In the genomic region with DNA sequence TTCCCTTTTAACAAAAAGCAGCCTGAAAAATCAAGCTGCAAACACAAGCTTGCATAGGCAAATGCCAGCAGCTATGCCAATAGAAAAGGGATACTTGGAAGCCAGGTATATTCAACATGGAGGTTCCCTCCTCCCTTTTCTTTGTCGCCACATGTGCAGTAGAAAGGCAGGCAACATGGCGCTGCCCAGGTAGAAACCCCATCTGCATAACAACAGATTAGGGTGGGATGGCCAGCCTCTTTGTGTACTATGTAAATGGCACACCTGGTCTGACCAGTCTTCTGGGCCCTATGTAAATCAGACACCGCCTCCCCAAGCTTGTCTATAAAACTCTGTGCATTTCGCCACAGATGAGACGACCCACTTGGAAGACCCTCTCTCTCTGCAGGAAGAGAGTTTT, we compare ENCODE assay signal across 29 cellular contexts. TPM values are rescaled to one million over a fixed set of nuclear protein-coding genes. Genes with fewer than 3 reads are reported as not detected.
"Had no signal": no experiment of that assay in that cellular context is flagged by ENCODE, and none has a peak within 500 bp of the region (broad histone marks: within the 10 kb centered on the region; RNA-seq: fewer than 3 reads in every experiment).

No MANE protein-coding gene starts in this region.

- H3K4me3 Mint-ChIP-seq: activated CD4-positive, alpha-beta memory T cell treated with anti-CD3 and anti-CD28 coated beads for 36 hours; activated CD4-positive, alpha-beta T cell treated with anti-CD3 and anti-CD28 coated beads, Interleukin-2, amount 10 ng/mL, durations not matched to agents 7 days and 5 days; activated naive CD4-positive, alpha-beta T cell treated with anti-CD3 and anti-CD28 coated beads for 36 hours; activated naive CD8-positive, alpha-beta T cell; activated T-helper 17 cell treated with anti-CD3 and anti-CD28 coated beads, Interleukin-2, amount 50 U/mL, for 72 hours; brain; T-cell had no signal

- H3K9me3 Mint-ChIP-seq: activated CD4-positive, alpha-beta memory T cell treated with anti-CD3 and anti-CD28 coated beads for 36 hours; activated CD4-positive, alpha-beta T cell treated with anti-CD3 and anti-CD28 coated beads, Interleukin-2, amount 10 ng/mL, durations not matched to agents 7 days and 5 days; activated naive CD4-positive, alpha-beta T cell treated with anti-CD3 and anti-CD28 coated beads for 36 hours; activated T-helper 17 cell treated with anti-CD3 and anti-CD28 coated beads, Interleukin-2, amount 50 U/mL, for 72 hours; brain; T-cell had no signal

- H3K4me3 ChIP-seq: SK-N-MC had no signal

- ATAC-seq: activated T-helper 17 cell treated with anti-CD3 and anti-CD28 coated beads, Interleukin-2, amount 50 U/mL, for 72 hours; Panc1; Right ventricle myocardium inferior; T-cell had no signal

- H3K27me3 Mint-ChIP-seq: activated CD4-positive, alpha-beta T cell treated with anti-CD3 and anti-CD28 coated beads, Interleukin-2, amount 10 ng/mL, durations not matched to agents 7 days and 5 days; brain had no signal

- H3K27ac ChIP-seq: SK-N-MC had no signal

- H3K4me1 Mint-ChIP-seq: activated CD4-positive, alpha-beta T cell treated with anti-CD3 and anti-CD28 coated beads, Interleukin-2, amount 10 ng/mL, durations not matched to agents 7 days and 5 days; activated T-helper 17 cell treated with anti-CD3 and anti-CD28 coated beads, Interleukin-2, amount 50 U/mL, for 72 hours; brain; T-cell had no signal

- H3K36me3 Mint-ChIP-seq: activated CD4-positive, alpha-beta memory T cell treated with anti-CD3 and anti-CD28 coated beads for 36 hours; activated naive CD8-positive, alpha-beta T cell; brain; T-cell had no signal

- H3K27ac Mint-ChIP-seq: activated CD4-positive, alpha-beta memory T cell treated with anti-CD3 and anti-CD28 coated beads for 36 hours; activated CD4-positive, alpha-beta T cell treated with anti-CD3 and anti-CD28 coated beads, Interleukin-2, amount 10 ng/mL, durations not matched to agents 7 days and 5 days; activated naive CD4-positive, alpha-beta T cell treated with anti-CD3 and anti-CD28 coated beads for 36 hours; activated naive CD8-positive, alpha-beta T cell; activated T-helper 17 cell treated with anti-CD3 and anti-CD28 coated beads, Interleukin-2, amount 50 U/mL, for 72 hours; brain; T-cell had no signal

- DNase-seq: activated CD4-positive, alpha-beta memory T cell treated with anti-CD3 and anti-CD28 coated beads for 36 hours; activated CD4-positive, alpha-beta T cell treated with anti-CD3 and anti-CD28 coated beads, Interleukin-2, amount 10 ng/mL, durations not matched to agents 7 days and 5 days; activated CD4-positive, CD25-positive, alpha-beta regulatory T cell; activated gamma-delta T cell; activated naive CD4-positive, alpha-beta T cell treated with anti-CD3 and anti-CD28 coated beads for 36 hours; activated T-cell treated with anti-CD3 and anti-CD28 coated beads for 4 hours; activated T-cell treated with anti-CD3 and anti-CD28 coated beads, Interleukin-2, amount 50 U/mL, for 48 hours; amygdala; Kasumi-1; NCI-H1105 treated with DMSO at 0.1 percent for 48 hours; NCI-H1436 treated with DMSO at 0.1 percent for 48 hours; NCI-H1930; NCI-H2171; NCI-H2227 treated with DMSO at 0.1 percent for 48 hours; NCI-H446 treated with DMSO at 0.1 percent for 48 hours; NCI-H69; NK-92 treated with Interleukin-12 subunit alpha and Interleukin-12 subunit beta, amount 100 ng/mL, for 24 hours; OCI-M1; RPMI8226; T-cell; T-helper 2 cell; T1000 had no signal

RNA-seq across cellular contexts. Expression of a gene that starts 58.1 kb away (rescaled TPM):
- total RNA-seq: activated CD8-positive, alpha-beta memory T cell treated with anti-CD3 and anti-CD28 coated beads for 36 hours had no signal
